14 cellular contexts compared by ENCODE assay signal in the genomic region with DNA sequence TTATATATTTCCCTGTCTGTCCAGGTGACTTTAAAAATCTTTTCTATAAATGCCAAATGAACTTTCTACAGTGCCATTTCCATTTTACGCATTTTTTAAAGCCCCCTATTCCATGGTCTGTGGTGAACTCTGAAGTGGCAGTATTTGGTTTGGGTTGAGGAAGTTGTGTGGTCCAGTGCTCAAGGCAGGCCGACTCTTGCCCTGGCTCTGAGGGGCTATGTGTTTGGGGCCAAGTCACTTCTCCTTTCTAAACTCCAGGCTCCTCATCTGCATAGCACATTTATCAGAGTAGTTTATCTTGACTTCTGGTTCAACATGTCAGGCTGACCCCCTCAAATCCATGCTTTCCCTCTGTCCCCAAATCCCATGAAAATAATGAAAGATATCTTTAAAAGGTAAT.
"Had no signal": no experiment of that assay in that cellular context is flagged by ENCODE, and none has a peak within 500 bp of the region (broad histone marks: within the 10 kb centered on the region; RNA-seq: fewer than 3 reads in every experiment).

No MANE protein-coding gene starts in this region.

- H3K27me3 ChIP-seq: brain microvascular endothelial cell, esophagus muscularis mucosa had no signal

- H3K9me3 ChIP-seq: esophagus muscularis mucosa, lower lobe of right lung, prostate gland had no signal

- H3K27ac ChIP-seq: brain microvascular endothelial cell, coronary artery, esophagus muscularis mucosa, lower lobe of right lung, prostate gland, skin epidermis had no signal

- H3K4me3 ChIP-seq: coronary artery, esophagus muscularis mucosa, lower lobe of right lung, prostate gland, skin epidermis had no signal

- DNase-seq: activated CD4-positive, alpha-beta T cell treated with anti-CD3 and anti-CD28 coated beads, Interleukin-2, amount 50 U/mL, for 1 hour; activated naive CD4-positive, alpha-beta T cell; activated naive CD8-positive, alpha-beta T cell treated with anti-CD3 and anti-CD28 coated beads, Interleukin-2, amount 10 ng/mL, durations not matched to agents 7 days and 5 days; anterior cingulate cortex; brain microvascular endothelial cell; lower lobe of right lung; right cardiac atrium; stimulated activated CD4-positive, alpha-beta T cell treated with anti-CD3 and anti-CD28 coated beads, Interleukin-4, amount 100 ng/mL, for 4 hours; stimulated activated CD8-positive, alpha-beta memory T cell treated with anti-CD3 and anti-CD28 coated beads, Interleukin-4, amount 100 ng/mL, for 48 hours; stimulated activated naive CD8-positive, alpha-beta T cell treated with anti-CD3 and anti-CD28 coated beads, Interleukin-15, amount 100 ng/mL, for 72 hours had no signal

- H3K36me3 ChIP-seq: brain microvascular endothelial cell, prostate gland had no signal
